Comparison of ENCODE assay signal across 1 cellular context in the genomic region with DNA sequence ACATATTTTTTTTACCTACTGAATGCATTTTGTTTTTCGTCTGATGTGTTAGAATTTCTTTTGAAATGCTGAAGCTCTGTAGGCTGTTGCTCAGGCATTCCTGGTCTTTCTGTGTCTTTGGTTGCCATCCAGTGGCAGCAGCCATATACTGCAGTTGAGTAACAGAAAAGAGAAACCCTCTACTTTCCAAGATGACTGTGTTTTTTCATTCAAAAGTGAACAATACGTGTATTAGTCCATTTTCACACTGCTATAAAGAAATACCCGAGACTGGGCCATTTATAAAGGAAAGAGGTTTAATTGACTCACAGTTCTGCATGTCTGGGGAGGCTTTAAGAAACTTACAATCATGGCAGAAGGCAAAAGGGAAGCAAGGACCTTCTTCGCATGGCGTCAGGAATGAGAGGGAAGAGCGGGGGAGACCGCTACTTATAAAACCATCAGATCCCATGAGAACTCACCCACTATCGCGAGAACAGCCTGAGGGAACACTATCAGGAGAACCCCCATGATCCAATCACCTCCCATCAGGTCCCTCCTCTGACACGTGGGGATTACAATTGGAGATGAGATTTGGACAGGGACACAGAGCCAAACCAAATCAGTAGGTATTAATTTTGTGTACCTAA.
TF ChIP-seq lines count a peak whose summit lies in the region.

No MANE protein-coding gene starts in this region.

TF ChIP-seq in K562, 482 proteins besides CTCF, POLR2A, EP300 and RAD21 (continued from another document and continues in another):
- TF ChIP-seq, protein P1, sequence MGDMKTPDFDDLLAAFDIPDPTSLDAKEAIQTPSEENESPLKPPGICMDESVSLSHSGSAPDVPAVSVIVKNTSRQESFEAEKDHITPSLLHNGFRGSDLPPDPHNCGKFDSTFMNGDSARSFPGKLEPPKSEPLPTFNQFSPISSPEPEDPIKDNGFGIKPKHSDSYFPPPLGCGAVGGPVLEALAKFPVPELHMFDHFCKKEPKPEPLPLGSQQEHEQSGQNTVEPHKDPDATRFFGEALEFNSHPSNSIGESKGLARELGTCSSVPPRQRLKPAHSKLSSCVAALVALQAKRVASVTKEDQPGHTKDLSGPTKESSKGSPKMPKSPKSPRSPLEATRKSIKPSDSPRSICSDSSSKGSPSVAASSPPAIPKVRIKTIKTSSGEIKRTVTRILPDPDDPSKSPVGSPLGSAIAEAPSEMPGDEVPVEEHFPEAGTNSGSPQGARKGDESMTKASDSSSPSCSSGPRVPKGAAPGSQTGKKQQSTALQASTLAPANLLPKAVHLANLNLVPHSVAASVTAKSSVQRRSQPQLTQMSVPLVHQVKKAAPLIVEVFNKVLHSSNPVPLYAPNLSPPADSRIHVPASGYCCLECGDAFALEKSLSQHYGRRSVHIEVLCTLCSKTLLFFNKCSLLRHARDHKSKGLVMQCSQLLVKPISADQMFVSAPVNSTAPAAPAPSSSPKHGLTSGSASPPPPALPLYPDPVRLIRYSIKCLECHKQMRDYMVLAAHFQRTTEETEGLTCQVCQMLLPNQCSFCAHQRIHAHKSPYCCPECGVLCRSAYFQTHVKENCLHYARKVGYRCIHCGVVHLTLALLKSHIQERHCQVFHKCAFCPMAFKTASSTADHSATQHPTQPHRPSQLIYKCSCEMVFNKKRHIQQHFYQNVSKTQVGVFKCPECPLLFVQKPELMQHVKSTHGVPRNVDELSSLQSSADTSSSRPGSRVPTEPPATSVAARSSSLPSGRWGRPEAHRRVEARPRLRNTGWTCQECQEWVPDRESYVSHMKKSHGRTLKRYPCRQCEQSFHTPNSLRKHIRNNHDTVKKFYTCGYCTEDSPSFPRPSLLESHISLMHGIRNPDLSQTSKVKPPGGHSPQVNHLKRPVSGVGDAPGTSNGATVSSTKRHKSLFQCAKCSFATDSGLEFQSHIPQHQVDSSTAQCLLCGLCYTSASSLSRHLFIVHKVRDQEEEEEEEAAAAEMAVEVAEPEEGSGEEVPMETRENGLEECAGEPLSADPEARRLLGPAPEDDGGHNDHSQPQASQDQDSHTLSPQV (IDR thresholded peaks at IDR 0.05) = peak; percentile 36; the same call in 1 of the 2 replicates
- peak in 1 of 2 experiments; percentile 40; a peak in 1 of 3 replicates for TF ChIP-seq CBX3 (IDR thresholded peaks at IDR 0.05; ENCODE audit: borderline replicate concordance in 1 of 2, low read length in 2 of 2)
- TF ChIP-seq TAF7 (tag; IDR thresholded peaks at IDR 0.05) = peak; percentile 61
- no peak for TF ChIP-seq RNF2 (IDR thresholded peaks at IDR 0.05)
- TF ChIP-seq, protein P2, sequence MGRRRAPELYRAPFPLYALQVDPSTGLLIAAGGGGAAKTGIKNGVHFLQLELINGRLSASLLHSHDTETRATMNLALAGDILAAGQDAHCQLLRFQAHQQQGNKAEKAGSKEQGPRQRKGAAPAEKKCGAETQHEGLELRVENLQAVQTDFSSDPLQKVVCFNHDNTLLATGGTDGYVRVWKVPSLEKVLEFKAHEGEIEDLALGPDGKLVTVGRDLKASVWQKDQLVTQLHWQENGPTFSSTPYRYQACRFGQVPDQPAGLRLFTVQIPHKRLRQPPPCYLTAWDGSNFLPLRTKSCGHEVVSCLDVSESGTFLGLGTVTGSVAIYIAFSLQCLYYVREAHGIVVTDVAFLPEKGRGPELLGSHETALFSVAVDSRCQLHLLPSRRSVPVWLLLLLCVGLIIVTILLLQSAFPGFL (CRISPR knock-in tag; IDR thresholded peaks at IDR 0.05) = 0 out of 2 replicates have a peak, but pooled peaks have one; percentile 24
- no peak for TF ChIP-seq BACH1 (tag; IDR thresholded peaks at IDR 0.05)
- TF ChIP-seq PHF20 (IDR thresholded peaks at IDR 0.05; ENCODE audit: partially characterized antibody) = no peak
- TF ChIP-seq POLR2AphosphoS2 (IDR thresholded peaks at IDR 0.05; ENCODE audit: low read length) = no peak
- peak; percentile 35 for TF ChIP-seq NEUROD1 (IDR thresholded peaks at IDR 0.05; ENCODE audit: borderline replicate concordance, low read depth, low read length, partially characterized antibody)
- peak; percentile 80 for TF ChIP-seq SUPT5H (IDR thresholded peaks at IDR 0.05)
- no peak for TF ChIP-seq ADNP (tag; IDR thresholded peaks at IDR 0.05)
- TF ChIP-seq GATA2 (CRISPR knock-in tag; IDR thresholded peaks at IDR 0.05) = no peak
- TF ChIP-seq ZNF740 (CRISPR knock-in tag; IDR thresholded peaks at IDR 0.05) = no peak
- TF ChIP-seq ZNF740 (tag; IDR thresholded peaks at IDR 0.05) = peak in 1 of 2 experiments; percentile 24; a peak in 1 of 4 replicates
- peak; percentile 32; the same call in 1 of the 2 replicates for TF ChIP-seq EGR1 (conservative IDR thresholded peaks at IDR 0.05)
- TF ChIP-seq BRD9 (IDR thresholded peaks at IDR 0.05; ENCODE audit: low read depth, partially characterized antibody) = peak; percentile 24
- TF ChIP-seq HBP1 (CRISPR knock-in tag; IDR thresholded peaks at IDR 0.05) = peak; percentile 66; the same call in 1 of the 2 replicates
- TF ChIP-seq ZNF3 (CRISPR knock-in tag; IDR thresholded peaks at IDR 0.05) = no peak
- TF ChIP-seq KDM1A (IDR thresholded peaks at IDR 0.05) = no peak
- TF ChIP-seq HCFC1 (IDR thresholded peaks at IDR 0.05; ENCODE audit: low read depth, low read length) = 0 out of 2 replicates have a peak, but pooled peaks have one; percentile 53
- TF ChIP-seq RCOR1 (IDR thresholded peaks at IDR 0.05; ENCODE audit: borderline replicate concordance in 1 of 2, low read depth in 2 of 2, low read length in 2 of 2) = peak in 1 of 2 experiments; percentile 13; a peak in 1 of 4 replicates
- peak; percentile 22; the same call in 1 of the 2 replicates for TF ChIP-seq TEAD4 (IDR thresholded peaks at IDR 0.05; ENCODE audit: low read length)
- no peak for TF ChIP-seq TEAD4 (CRISPR knock-in tag; IDR thresholded peaks at IDR 0.05; ENCODE audit: borderline replicate concordance)
- TF ChIP-seq, protein P3, sequence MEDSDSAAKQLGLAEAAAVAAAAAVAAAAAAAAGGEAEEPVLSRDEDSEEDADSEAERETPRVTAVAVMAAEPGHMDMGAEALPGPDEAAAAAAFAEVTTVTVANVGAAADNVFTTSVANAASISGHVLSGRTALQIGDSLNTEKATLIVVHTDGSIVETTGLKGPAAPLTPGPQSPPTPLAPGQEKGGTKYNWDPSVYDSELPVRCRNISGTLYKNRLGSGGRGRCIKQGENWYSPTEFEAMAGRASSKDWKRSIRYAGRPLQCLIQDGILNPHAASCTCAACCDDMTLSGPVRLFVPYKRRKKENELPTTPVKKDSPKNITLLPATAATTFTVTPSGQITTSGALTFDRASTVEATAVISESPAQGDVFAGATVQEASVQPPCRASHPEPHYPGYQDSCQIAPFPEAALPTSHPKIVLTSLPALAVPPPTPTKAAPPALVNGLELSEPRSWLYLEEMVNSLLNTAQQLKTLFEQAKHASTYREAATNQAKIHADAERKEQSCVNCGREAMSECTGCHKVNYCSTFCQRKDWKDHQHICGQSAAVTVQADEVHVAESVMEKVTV (CRISPR knock-in tag; IDR thresholded peaks at IDR 0.05) = peak; percentile 77
- TF ChIP-seq SMAD1 (IDR thresholded peaks at IDR 0.05; ENCODE audit: low read depth, low read length, partially characterized antibody) = no peak
- peak; percentile 54; the same call in 1 of the 2 replicates for TF ChIP-seq DIDO1 (tag; IDR thresholded peaks at IDR 0.05; ENCODE audit: low read depth)
- no peak for TF ChIP-seq MIER1 (IDR thresholded peaks at IDR 0.05; ENCODE audit: low read depth)
- TF ChIP-seq KLF6 (CRISPR knock-in tag; IDR thresholded peaks at IDR 0.05; ENCODE audit: borderline replicate concordance) = no peak
- TF ChIP-seq POLR2AphosphoS5 (IDR thresholded peaks at IDR 0.05; ENCODE audit: control insufficient read depth, insufficient read depth, low read depth, low read length) = peak; percentile 77
- TF ChIP-seq ZBTB12 (CRISPR knock-in tag; IDR thresholded peaks at IDR 0.05) = no peak
- no peak for TF ChIP-seq ZKSCAN8 (CRISPR knock-in tag; IDR thresholded peaks at IDR 0.05)
- TF ChIP-seq JUND (IDR thresholded peaks at IDR 0.05; ENCODE audit: borderline replicate concordance, low read depth, low read length) = no peak
- TF ChIP-seq JUND (tag; IDR thresholded peaks at IDR 0.05; ENCODE audit: borderline replicate concordance, low read depth, low read length) = no peak
- TF ChIP-seq TBL1XR1 (IDR thresholded peaks at IDR 0.05; ENCODE audit: low read length in 2 of 2) = 0 out of 4 replicates have a peak, but pooled peaks of 1 of the 2 experiments have one; percentile 48
- TF ChIP-seq GTF3C2 (IDR thresholded peaks at IDR 0.05; ENCODE audit: borderline replicate concordance, extremely low read depth, insufficient read length) = no peak
- 0 out of 2 replicates have a peak, but pooled peaks have one; percentile 9 for TF ChIP-seq NFIC (IDR thresholded peaks at IDR 0.05)
- TF ChIP-seq CCNT2 (IDR thresholded peaks at IDR 0.05; ENCODE audit: borderline replicate concordance, extremely low read depth, insufficient read length, low read depth, low read length) = no peak
- TF ChIP-seq ZNF655 (CRISPR knock-in tag; IDR thresholded peaks at IDR 0.05) = no peak
- TF ChIP-seq SMC3 (conservative IDR thresholded peaks at IDR 0.05; ENCODE audit: insufficient read depth, low read depth, low read length) = peak; percentile 78
- peak; percentile 42; the same call in 1 of the 2 replicates for TF ChIP-seq PHF8 (IDR thresholded peaks at IDR 0.05; ENCODE audit: borderline replicate concordance, low read length)
- TF ChIP-seq ZNF395 (CRISPR knock-in tag; IDR thresholded peaks at IDR 0.05) = peak; percentile 73; the same call in 1 of the 2 replicates
